In the genomic region with DNA sequence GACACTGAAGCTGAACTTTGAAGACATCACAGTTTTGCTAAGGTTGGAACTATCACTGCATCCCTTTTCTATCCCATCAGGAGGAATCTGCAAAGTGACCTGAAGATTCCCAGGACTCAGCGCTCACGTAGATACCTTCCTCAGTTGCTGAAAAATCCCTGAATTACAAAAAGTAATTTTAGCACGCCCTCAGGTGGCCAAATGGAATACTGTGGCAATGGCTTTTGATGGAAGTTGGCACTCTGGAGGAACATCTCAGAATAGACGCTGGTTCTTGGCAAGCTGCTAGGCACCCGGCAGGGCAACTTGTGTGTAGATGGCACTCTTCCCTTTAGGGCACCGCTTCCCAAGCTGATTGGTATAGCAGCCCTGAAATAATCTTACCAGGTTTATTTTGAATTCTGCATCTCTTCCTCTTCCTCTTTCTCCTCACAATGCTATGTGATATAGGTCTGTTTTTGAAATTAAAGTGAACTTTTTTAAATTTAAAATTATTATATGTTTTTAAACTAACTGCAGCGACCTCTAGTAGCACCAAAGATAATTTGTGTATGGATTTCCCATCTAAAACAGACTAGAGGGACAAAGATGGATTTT, we compare ENCODE assay signal across 8 cellular contexts. TPM values are rescaled to one million over a fixed set of nuclear protein-coding genes. Genes with fewer than 3 reads are reported as not detected.
DNase-seq lines count a peak whose midpoint lies in the region; ATAC-seq, FAIRE-seq and TF ChIP-seq lines count a peak whose summit lies in the region.
"Had no signal": no experiment of that assay in that cellular context is flagged by ENCODE, and none has a peak within 500 bp of the region (broad histone marks: within the 10 kb centered on the region; RNA-seq: fewer than 3 reads in every experiment).

No MANE protein-coding gene starts in this region.

- no peak overlapping the region for H3K27ac Mint-ChIP-seq in HFFc6

- H3K27me3 ChIP-seq in RWPE2 (ENCODE audit: insufficient read depth, poor library complexity, severe bottlenecking) (no peaks in the 10 kb centered on the region), tibial nerve (peaks cover 0 to 42% of the 10 kb centered on the region in 2 donors)

- H3K27ac ChIP-seq in RWPE2 (ENCODE audit: poor library complexity, severe bottlenecking) = no peak overlapping the region
- H3K27ac ChIP-seq in tibial nerve = no peak overlapping the region

- peaks cover 6% of the 10 kb centered on the region for H3K4me1 Mint-ChIP-seq in HFFc6 (ENCODE audit: low read depth)

- no peak for TF ChIP-seq EP300 in tibial nerve (IDR thresholded peaks at IDR 0.05)

- H3K4me1 ChIP-seq in RWPE2 (ENCODE audit: insufficient read depth, poor library complexity, severe bottlenecking) (no peaks in the 10 kb centered on the region), tibial nerve (no peaks in the 10 kb centered on the region)

- no peak for TF ChIP-seq POLR2A in tibial nerve (IDR thresholded peaks at IDR 0.05)

- ATAC-seq in RWPE2 (ENCODE audit: low read depth) (no peak; the same call in 2 of the 3 replicates), GM19035 (IDR thresholded peaks at IDR 0.05; ENCODE audit: unreplicated experiment) (no peak)

- H3K36me3 Mint-ChIP-seq in HFFc6 (ENCODE audit: low read depth) = no peaks in the 10 kb centered on the region

- peaks cover 7% of the 10 kb centered on the region for H3K27me3 Mint-ChIP-seq in HFFc6 (ENCODE audit: insufficient read depth)

- H3K4me3 Mint-ChIP-seq in HFFc6 = peak overlapping the region; percentile 88

- WGBS in tibial nerve, 2 donors = 0 to 11% methylated on average over 6 to 7 of the region's 7 CpGs

- H3K9me3 ChIP-seq in RWPE2 (ENCODE audit: severe bottlenecking) (no peaks in the 10 kb centered on the region), tibial nerve (no peaks in the 10 kb centered on the region)

- no peaks in the 10 kb centered on the region for H3K9me3 Mint-ChIP-seq in HFFc6

- H3K4me3 ChIP-seq in RWPE2 (ENCODE audit: severe bottlenecking) = no peak overlapping the region
- H3K4me3 ChIP-seq in tibial nerve = peak overlapping the region in 1 of 4 donors; percentile 33

- DNase-seq in DMS53 treated with DMSO at 0.1 percent for 48 hours (lab: John Stamatoyannopoulos, UW; ENCODE audit: unreplicated experiment) (peak; percentile 41), HFFc6 (peak; percentile 11), RWPE2 (ENCODE audit: low spot score) (no peak), medulla oblongata (ENCODE audit: extremely low spot score) (peak; percentile 73), tibial nerve (ENCODE audit: low spot score in 2 of 2) (peak; percentile 8 to 13)

- H3K36me3 ChIP-seq in RWPE2 (ENCODE audit: low read depth) (no peaks in the 10 kb centered on the region), tibial nerve (no peaks in the 10 kb centered on the region)

- peak; percentile 64 for FAIRE-seq in colon (lab: Jason Lieb, UNC)

- TF ChIP-seq CTCF in HFFc6 (IDR thresholded peaks at IDR 0.05) (peak; percentile 81), RWPE2 (IDR thresholded peaks at IDR 0.05; ENCODE audit: poor library complexity, severe bottlenecking) (peak; percentile 53), tibial nerve (IDR thresholded peaks at IDR 0.05) (peak; percentile 33 to 56 (median 40))

RNA-seq across cellular contexts. Expression of gene ESX1, which starts 16.3 kb away (rescaled TPM):
- not detected for total RNA-seq in HFFc6 (2021; fragmentation: NEBNext Ultra II Directional; extraction: Animal tissue kit (Norgen Biotek cat#: 25700))
- not detected for total RNA-seq in tibial nerve
- total RNA-seq: urinary bladder had no signal
